Comparison of ENCODE assay signal across 20 cellular contexts in the genomic region with DNA sequence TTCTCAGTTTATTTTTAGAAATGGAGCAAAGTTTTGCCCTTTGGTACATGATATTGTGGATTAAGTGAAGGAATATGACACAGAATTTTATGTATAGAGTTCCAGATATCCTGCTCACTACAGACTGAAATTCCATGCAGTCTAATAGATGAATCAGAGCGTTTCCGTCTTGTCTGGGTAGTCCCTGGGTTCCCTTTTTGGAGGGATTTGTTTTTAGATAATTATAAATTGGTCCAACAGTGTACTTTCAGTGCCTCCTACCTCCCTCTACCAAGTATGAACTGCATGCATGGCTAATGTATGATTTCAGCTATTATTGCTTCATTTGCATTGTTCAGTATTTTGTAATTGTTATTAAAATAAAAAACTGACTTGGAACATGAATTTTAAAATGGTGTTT.
DNase-seq lines count a peak whose midpoint lies in the region; ATAC-seq, FAIRE-seq and TF ChIP-seq lines count a peak whose summit lies in the region.
"Had no signal": no experiment of that assay in that cellular context is flagged by ENCODE, and none has a peak within 500 bp of the region (broad histone marks: within the 10 kb centered on the region; RNA-seq: fewer than 3 reads in every experiment).

No MANE protein-coding gene starts in this region.

- TF ChIP-seq POLR2A in HepG2 (IDR thresholded peaks at IDR 0.05; ENCODE audit: insufficient read depth in 1 of 2, low read depth in 2 of 2, low read length in 2 of 2): no peak

- no TSS peak for BruUV-seq in HepG2 (replicated peaks; lab: Mats Ljungman, UMichigan)

- 0 out of 5 replicates have a peak, but pooled peaks cover 0 to 8% of the 10 kb centered on the region in 2 experiments for H3K36me3 ChIP-seq in HepG2 (replicated peaks in 1 of 2; ENCODE audit: control insufficient read depth in 1 of 2, insufficient read depth in 2 of 2, low read length in 2 of 2)

- TF ChIP-seq EP300 in HepG2 (IDR thresholded peaks at IDR 0.05; ENCODE audit: low read depth in 2 of 2, low read length in 2 of 2) (no peak), HepG2 (CRISPR knock-in tag; IDR thresholded peaks at IDR 0.05; ENCODE audit: borderline replicate concordance) (no peak)

- H3K27ac ChIP-seq in HepG2 (ENCODE audit: extremely low read length, insufficient read depth, low read length): no peak overlapping the region

- WGBS in HepG2 (ENCODE audit: low lambda C conversion rate): 71% methylated on average over 2 of the region's 2 CpGs

- H3K27me3 Mint-ChIP-seq in activated T-helper 1 cell treated with anti-CD3 and anti-CD28 coated beads, Interleukin-12 subunit alpha, Interleukin-12 subunit beta, Interleukin-2, Interleukin-4 antibody, amounts not matched to agents 30 ng/mL and 10 ng/mL and 1 ng/mL, durations not matched to agents 14 hours and 24 hours and 36 hours (ENCODE audit: insufficient read depth): no peaks in the 10 kb centered on the region

- CTCF ChIA-PET in HepG2 (lab: Yijun Ruan, JAX; ENCODE audit: low intra/inter-chr PET ratio, low total read pairs): no interaction called here

- no peaks in the 10 kb centered on the region for H3K9me3 ChIP-seq in HepG2 (ENCODE audit: low read length)
- H3K9me3 ChIP-seq: Caco-2, heart right ventricle, MG63 had no signal

- peaks cover 24% of the 10 kb centered on the region for H3K36me3 Mint-ChIP-seq in activated T-helper 1 cell treated with anti-CD3 and anti-CD28 coated beads, Interleukin-12 subunit alpha, Interleukin-12 subunit beta, Interleukin-2, Interleukin-4 antibody, amounts not matched to agents 30 ng/mL and 10 ng/mL and 1 ng/mL, durations not matched to agents 14 hours and 24 hours and 36 hours (ENCODE audit: low read depth)
- H3K36me3 Mint-ChIP-seq: WTC11 had no signal

- H3K9me3 Mint-ChIP-seq in activated T-helper 1 cell treated with anti-CD3 and anti-CD28 coated beads, Interleukin-12 subunit alpha, Interleukin-12 subunit beta, Interleukin-2, Interleukin-4 antibody, amounts not matched to agents 30 ng/mL and 10 ng/mL and 1 ng/mL, durations not matched to agents 14 hours and 24 hours and 36 hours: no peaks in the 10 kb centered on the region
- H3K9me3 Mint-ChIP-seq: WTC11 had no signal

- H3K4me3 Mint-ChIP-seq in activated T-helper 1 cell treated with anti-CD3 and anti-CD28 coated beads, Interleukin-12 subunit alpha, Interleukin-12 subunit beta, Interleukin-2, Interleukin-4 antibody, amounts not matched to agents 30 ng/mL and 10 ng/mL and 1 ng/mL, durations not matched to agents 14 hours and 24 hours and 36 hours: no peak overlapping the region
- H3K4me3 Mint-ChIP-seq: WTC11 had no signal

- peaks cover 2% of the 10 kb centered on the region for H3K79me2 ChIP-seq in HepG2 (ENCODE audit: insufficient read depth, low read length)

- H3K4me1 Mint-ChIP-seq in activated T-helper 1 cell treated with anti-CD3 and anti-CD28 coated beads, Interleukin-12 subunit alpha, Interleukin-12 subunit beta, Interleukin-2, Interleukin-4 antibody, amounts not matched to agents 30 ng/mL and 10 ng/mL and 1 ng/mL, durations not matched to agents 14 hours and 24 hours and 36 hours (ENCODE audit: low read depth): peaks cover 5% of the 10 kb centered on the region

- no peak overlapping the region for H3K9ac ChIP-seq in HepG2 (ENCODE audit: insufficient read depth, low read depth, low read length)

- no peak for TF ChIP-seq CTCF in astrocyte of the spinal cord (IDR thresholded peaks at IDR 0.05; ENCODE audit: low read depth, low read length)
- TF ChIP-seq CTCF in fibroblast of the aortic adventitia (IDR thresholded peaks at IDR 0.05; ENCODE audit: insufficient read depth, low read length): no peak
- no peak for TF ChIP-seq CTCF in HepG2 (CRISPR knock-in tag; IDR thresholded peaks at IDR 0.05)

- H3K4me3 ChIP-seq in astrocyte of the spinal cord (ENCODE audit: low read depth, low read length): no peak overlapping the region
- no peak overlapping the region for H3K4me3 ChIP-seq in fibroblast of the aortic adventitia (ENCODE audit: low read depth, low read length)
- H3K4me3 ChIP-seq in HepG2 (replicated peaks in 1 of 3; ENCODE audit: insufficient read depth in 1 of 3, low read depth in 2 of 3, low read length in 3 of 3): no peak overlapping the region
- H3K4me3 ChIP-seq: heart right ventricle, MG63 had no signal

- H3K4me1 ChIP-seq in HepG2 (ENCODE audit: insufficient read depth, low read length): peaks cover 10% of the 10 kb centered on the region; the same call in 1 of the 2 replicates

- POLR2A ChIA-PET in HepG2 (lab: Yijun Ruan, JAX): no interaction called here

- no peak overlapping the region for H2AFZ ChIP-seq in HepG2 (ENCODE audit: low read length)

- H3K27me3 ChIP-seq in HepG2 (ENCODE audit: control insufficient read depth in 1 of 2, insufficient read depth in 2 of 2, low read length in 2 of 2): no peaks in the 10 kb centered on the region
- H3K27me3 ChIP-seq: heart right ventricle, MG63 had no signal

- no peak for TF ChIP-seq RAD21 in HepG2 (CRISPR knock-in tag; IDR thresholded peaks at IDR 0.05)

- H3K4me2 ChIP-seq in HepG2 (ENCODE audit: low read depth, low read length): no peak overlapping the region

- in situ Hi-C loops in astrocyte of the spinal cord (cut with HindIII; ENCODE audit: low sequenced_read_pairs) (no loop called here), HepG2 (cut with HindIII; ENCODE audit: extremely low pct_ligation_motif_present, low pct_unique_long_range_greater_than_20kb) (no loop called here)

- no peak for FAIRE-seq in HepG2 (lab: Jason Lieb, UNC)
- FAIRE-seq: urothelium cell line had no signal

- peak; percentile 40 for DNase-seq in HCEC 1CT
- DNase-seq in astrocyte of the spinal cord (ENCODE audit: low read depth, low spot score): peak; percentile 13
- DNase-seq in fibroblast of the aortic adventitia (ENCODE audit: low read depth): peak; percentile 62
- DNase-seq in stromal cell of bone marrow (ENCODE audit: low read depth): peak; percentile 24
- no peak for DNase-seq in NCI-H446 (lab: John Stamatoyannopoulos, UW)
- no peak for DNase-seq in activated T-helper 1 cell treated with anti-CD3 and anti-CD28 coated beads, Interleukin-12 subunit alpha, Interleukin-12 subunit beta, Interleukin-2, Interleukin-4 antibody, amounts not matched to agents 30 ng/mL and 10 ng/mL and 1 ng/mL, durations not matched to agents 14 hours and 24 hours and 36 hours (ENCODE audit: low spot score)
- no peak for DNase-seq in HuH-7.5 (ENCODE audit: low spot score)
- no peak for DNase-seq in HepG2 (ENCODE audit: low spot score)
- DNase-seq: activated CD4-positive, alpha-beta T cell treated with anti-CD3 and anti-CD28 coated beads, Interleukin-2, amount 50 U/mL, for 4 hours; amygdala; Caco-2; cerebellar nuclear complex; heart right ventricle; MG63; nucleus accumbens; OCI-M1; SIG-M5; T-helper 2 cell had no signal

- intact Hi-C loops in activated T-helper 1 cell treated with anti-CD3 and anti-CD28 coated beads, Interleukin-12 subunit alpha, Interleukin-12 subunit beta, Interleukin-2, Interleukin-4 antibody, amounts not matched to agents 30 ng/mL and 10 ng/mL and 1 ng/mL, durations not matched to agents 14 hours and 24 hours and 36 hours (cut with micrococcal nuclease): no loop called here
- intact Hi-C loops in HepG2 (cut with micrococcal nuclease; ENCODE audit: unreplicated experiment): no loop called here

- ATAC-seq in HepG2: no peak
- ATAC-seq: WTC11 had no signal

- no peak overlapping the region for H3K27ac Mint-ChIP-seq in activated T-helper 1 cell treated with anti-CD3 and anti-CD28 coated beads, Interleukin-12 subunit alpha, Interleukin-12 subunit beta, Interleukin-2, Interleukin-4 antibody, amounts not matched to agents 30 ng/mL and 10 ng/mL and 1 ng/mL, durations not matched to agents 14 hours and 24 hours and 36 hours
- H3K27ac Mint-ChIP-seq: WTC11 had no signal

- H4K20me1 ChIP-seq in HepG2 (ENCODE audit: insufficient read depth, low read length): no peaks in the 10 kb centered on the region

TF ChIP-seq in HepG2, 621 proteins besides CTCF, POLR2A, EP300 and RAD21:
- TF ChIP-seq NR1H2 (CRISPR knock-in tag; IDR thresholded peaks at IDR 0.05; ENCODE audit: borderline replicate concordance, low read depth) (no peak), PTBP1 (IDR thresholded peaks at IDR 0.05; ENCODE audit: low read depth, low read length, poor library complexity, severe bottlenecking) (no peak), TBL1XR1 (IDR thresholded peaks at IDR 0.05; ENCODE audit: borderline replicate concordance, low read length, partially characterized antibody) (no peak), ZFP62 (CRISPR knock-in tag; IDR thresholded peaks at IDR 0.05) (no peak), ZNF44 (CRISPR knock-in tag; IDR thresholded peaks at IDR 0.05) (no peak)
- TF ChIP-seq, protein P1, sequence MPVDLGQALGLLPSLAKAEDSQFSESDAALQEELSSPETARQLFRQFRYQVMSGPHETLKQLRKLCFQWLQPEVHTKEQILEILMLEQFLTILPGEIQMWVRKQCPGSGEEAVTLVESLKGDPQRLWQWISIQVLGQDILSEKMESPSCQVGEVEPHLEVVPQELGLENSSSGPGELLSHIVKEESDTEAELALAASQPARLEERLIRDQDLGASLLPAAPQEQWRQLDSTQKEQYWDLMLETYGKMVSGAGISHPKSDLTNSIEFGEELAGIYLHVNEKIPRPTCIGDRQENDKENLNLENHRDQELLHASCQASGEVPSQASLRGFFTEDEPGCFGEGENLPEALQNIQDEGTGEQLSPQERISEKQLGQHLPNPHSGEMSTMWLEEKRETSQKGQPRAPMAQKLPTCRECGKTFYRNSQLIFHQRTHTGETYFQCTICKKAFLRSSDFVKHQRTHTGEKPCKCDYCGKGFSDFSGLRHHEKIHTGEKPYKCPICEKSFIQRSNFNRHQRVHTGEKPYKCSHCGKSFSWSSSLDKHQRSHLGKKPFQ (CRISPR knock-in tag; IDR thresholded peaks at IDR 0.05; ENCODE audit: insufficient replicate concordance): no peak

Comparison
In these comparisons a context has a peak if more than half of its experiments do, and no peak if none do; other contexts are left out.
1. DNase-seq: peak in HCEC 1CT (single experiment), astrocyte of the spinal cord (single experiment), fibroblast of the aortic adventitia (single experiment) and stromal cell of bone marrow (single experiment); none in NCI-H446 (0 of 2), activated T-helper 1 cell treated with anti-CD3 and anti-CD28 coated beads, Interleukin-12 subunit alpha, Interleukin-12 subunit beta, Interleukin-2, Interleukin-4 antibody, amounts not matched to agents 30 ng/mL and 10 ng/mL and 1 ng/mL, durations not matched to agents 14 hours and 24 hours and 36 hours (single experiment), HuH-7.5 (single experiment) and HepG2 (single experiment).